ENCODE assay signal across 14 cellular contexts in the genomic region with DNA sequence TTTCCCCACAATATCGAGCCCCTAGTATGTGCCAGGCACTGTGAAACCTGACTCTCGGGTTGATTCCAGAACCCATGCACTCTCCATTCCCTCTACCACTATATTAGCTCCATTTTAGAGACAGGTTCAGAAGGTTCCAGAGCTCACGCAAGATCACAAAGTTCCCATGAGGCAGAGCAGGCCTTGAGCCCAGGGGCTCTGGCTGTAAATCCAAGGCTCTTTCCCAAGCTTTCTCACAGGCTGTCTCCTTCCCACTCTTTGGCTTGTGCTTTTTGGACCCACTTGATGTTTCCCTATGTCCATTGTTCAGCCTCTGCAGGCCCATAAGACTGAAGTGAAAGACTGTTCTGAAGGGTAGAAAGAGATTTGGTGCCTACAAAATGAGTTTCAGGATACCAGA. TPM values are rescaled to one million over a fixed set of nuclear protein-coding genes. Genes with fewer than 3 reads are reported as not detected.
DNase-seq lines count a peak whose midpoint lies in the region; ATAC-seq lines count a peak whose summit lies in the region.
"Had no signal": no experiment of that assay in that cellular context is flagged by ENCODE, and none has a peak within 500 bp of the region (broad histone marks: within the 10 kb centered on the region; RNA-seq: fewer than 3 reads in every experiment).

No MANE protein-coding gene starts in this region.

- DNase-seq in Right ventricle myocardium inferior (ENCODE audit: missing footprints) (no peak), cardiac septum (ENCODE audit: low spot score) (no peak), left cardiac atrium (no peak), sciatic nerve (ENCODE audit: low spot score) (no peak), dedifferentiated amniotic fluid mesenchymal stem cell (ENCODE audit: extremely low spot score) (no peak)
- DNase-seq: Caco-2; CD4-positive, CD25-positive, alpha-beta regulatory T cell; CD8-positive, alpha-beta T cell; DMS153; DND-41; GOT3; HFFc6 had no signal

- ATAC-seq in Right ventricle myocardium inferior (peak; percentile 79), left cardiac atrium (peak; percentile 41 to 82), sciatic nerve (peak; percentile 53), HG03342 (IDR thresholded peaks at IDR 0.05; ENCODE audit: unreplicated experiment) (no peak)
- ATAC-seq: CD8-positive, alpha-beta T cell had no signal

- intact Hi-C loops in Right ventricle myocardium inferior (cut with DNase I): no loop called here
- intact Hi-C loops in cardiac septum (cut with DNase I): no loop called here
- intact Hi-C loops in left cardiac atrium (cut with DNase I): no loop called here
- intact Hi-C loops in sciatic nerve (cut with DNase I): no loop called here

RNA-seq across cellular contexts. Expression of a gene that starts 15.7 kb away (rescaled TPM):
- total RNA-seq in Right ventricle myocardium inferior (not detected), cardiac septum (not detected), left cardiac atrium (not detected), sciatic nerve (not detected)
- total RNA-seq: B cell; CD4-positive, CD25-positive, alpha-beta regulatory T cell; CD8-positive, alpha-beta T cell had no signal

RNA-seq across cellular contexts. Expression of a gene that starts 55.1 kb away (rescaled TPM):
- 24.2 TPM for total RNA-seq in Right ventricle myocardium inferior
- total RNA-seq in cardiac septum: 34.7 TPM
- total RNA-seq in left cardiac atrium: 10 to 100 TPM; 12.2 to 18.9 TPM
- total RNA-seq in sciatic nerve: 13.0 TPM
